In the genomic region with DNA sequence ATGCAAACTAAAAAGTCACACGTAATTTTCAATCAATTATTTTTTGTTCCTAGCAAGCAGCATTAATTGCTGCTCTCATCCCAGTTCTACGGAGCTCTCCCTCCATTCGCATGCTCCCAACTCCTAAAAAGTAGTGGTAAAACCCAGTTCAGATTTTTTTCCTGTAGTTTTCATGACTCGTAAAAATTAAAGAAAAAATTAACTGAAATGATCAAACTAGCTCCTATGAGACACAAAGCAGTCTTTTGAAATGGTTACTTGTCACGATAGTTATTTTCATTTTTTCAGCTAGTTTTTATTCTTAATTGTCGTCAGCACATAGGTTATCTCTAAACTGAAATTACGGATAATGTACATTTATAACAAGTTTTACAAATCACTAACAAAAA, we compare ENCODE assay signal across 8 cellular contexts. TPM values are rescaled to one million over a fixed set of nuclear protein-coding genes. Genes with fewer than 3 reads are reported as not detected.
DNase-seq lines count a peak whose midpoint lies in the region; ATAC-seq lines count a peak whose summit lies in the region.

No MANE protein-coding gene starts in this region.

- H3K4me3 ChIP-seq in iPS-11a (ENCODE audit: low read depth, low read length), result peak overlapping the region; percentile 100

- no peak for ATAC-seq in stimulated activated effector memory CD8-positive, alpha-beta T cell treated with anti-CD3 and anti-CD28 coated beads, Interleukin-12 subunit alpha, Interleukin-12 subunit beta, amount 100 ng/mL, for 72 hours

- H3K9me3 Mint-ChIP-seq in activated CD4-positive, alpha-beta memory T cell treated with anti-CD3 and anti-CD28 coated beads, Interleukin-2, amount 10 ng/mL, durations not matched to agents 7 days and 5 days, result no peaks in the 10 kb centered on the region
- H3K9me3 Mint-ChIP-seq in stimulated activated effector memory CD8-positive, alpha-beta T cell treated with anti-CD3 and anti-CD28 coated beads, Interleukin-12 subunit alpha, Interleukin-12 subunit beta, amount 100 ng/mL, for 72 hours, result no peaks in the 10 kb centered on the region

- CTCF ChIA-PET in activated CD4-positive, alpha-beta memory T cell treated with anti-CD3 and anti-CD28 coated beads, Interleukin-2, amount 10 ng/mL, durations not matched to agents 7 days and 5 days (lab: Charles Lee), result interaction anchor here (0.7 to 4.9 kb wide), 12 partner anchors 10 to 306 kb away, joined by 3 to 29 read pairs (median 6); a partner anchor contains a TSS

- H3K4me3 Mint-ChIP-seq in activated CD4-positive, alpha-beta memory T cell treated with anti-CD3 and anti-CD28 coated beads, Interleukin-2, amount 10 ng/mL, durations not matched to agents 7 days and 5 days, result peak overlapping the region; percentile 94
- H3K4me3 Mint-ChIP-seq in stimulated activated effector memory CD8-positive, alpha-beta T cell treated with anti-CD3 and anti-CD28 coated beads, Interleukin-12 subunit alpha, Interleukin-12 subunit beta, amount 100 ng/mL, for 72 hours, result peak overlapping the region; percentile 99

- H3K36me3 Mint-ChIP-seq in activated CD4-positive, alpha-beta memory T cell treated with anti-CD3 and anti-CD28 coated beads, Interleukin-2, amount 10 ng/mL, durations not matched to agents 7 days and 5 days (ENCODE audit: low read depth), result peaks cover 78% of the 10 kb centered on the region
- H3K36me3 Mint-ChIP-seq in stimulated activated effector memory CD8-positive, alpha-beta T cell treated with anti-CD3 and anti-CD28 coated beads, Interleukin-12 subunit alpha, Interleukin-12 subunit beta, amount 100 ng/mL, for 72 hours, result peaks cover 97% of the 10 kb centered on the region

- no peaks in the 10 kb centered on the region for H3K27me3 Mint-ChIP-seq in activated CD4-positive, alpha-beta memory T cell treated with anti-CD3 and anti-CD28 coated beads, Interleukin-2, amount 10 ng/mL, durations not matched to agents 7 days and 5 days

- H3K27ac Mint-ChIP-seq in activated CD4-positive, alpha-beta memory T cell treated with anti-CD3 and anti-CD28 coated beads, Interleukin-2, amount 10 ng/mL, durations not matched to agents 7 days and 5 days, result peak overlapping the region; percentile 98
- H3K27ac Mint-ChIP-seq in stimulated activated effector memory CD8-positive, alpha-beta T cell treated with anti-CD3 and anti-CD28 coated beads, Interleukin-12 subunit alpha, Interleukin-12 subunit beta, amount 100 ng/mL, for 72 hours, result peak overlapping the region; percentile 100

- POLR2A ChIA-PET in activated CD4-positive, alpha-beta memory T cell treated with anti-CD3 and anti-CD28 coated beads, Interleukin-2, amount 10 ng/mL, durations not matched to agents 7 days and 5 days (lab: Charles Lee), result interaction anchor here (0.7 to 13.1 kb wide), 15 partner anchors 6 to 337 kb away, joined by 3 to 406 read pairs (median 5); a partner anchor contains a TSS

- H3K4me1 Mint-ChIP-seq in activated CD4-positive, alpha-beta memory T cell treated with anti-CD3 and anti-CD28 coated beads, Interleukin-2, amount 10 ng/mL, durations not matched to agents 7 days and 5 days, result peaks cover 41% of the 10 kb centered on the region
- H3K4me1 Mint-ChIP-seq in stimulated activated effector memory CD8-positive, alpha-beta T cell treated with anti-CD3 and anti-CD28 coated beads, Interleukin-12 subunit alpha, Interleukin-12 subunit beta, amount 100 ng/mL, for 72 hours, result peaks cover 48% of the 10 kb centered on the region

- DNase-seq in DMS53 (lab: John Stamatoyannopoulos, UW), result peak; percentile 51
- DNase-seq in DMS53 treated with DMSO at 0.1 percent for 48 hours (lab: John Stamatoyannopoulos, UW; ENCODE audit: unreplicated experiment), result no peak
- no peak for DNase-seq in activated CD4-positive, alpha-beta memory T cell treated with anti-CD3 and anti-CD28 coated beads, Interleukin-2, amount 10 ng/mL, durations not matched to agents 7 days and 5 days
- peak in 1 of 2 donors; percentile 47 for DNase-seq in stimulated activated effector memory CD8-positive, alpha-beta T cell treated with anti-CD3 and anti-CD28 coated beads, Interleukin-12 subunit alpha, Interleukin-12 subunit beta, amount 100 ng/mL, for 72 hours (ENCODE audit: low spot score in 2 of 2)
- DNase-seq in NOMO-1 (lab: John Stamatoyannopoulos, UW; ENCODE audit: unreplicated experiment in 2 of 2), result no peak
- DNase-seq in SK-N-DZ (ENCODE audit: low spot score), result no peak
- no peak for DNase-seq in HuH-7.5 (ENCODE audit: low spot score)

RNA-seq across cellular contexts. Expression of a gene that starts 1.8 kb away (rescaled TPM):
- total RNA-seq in activated CD4-positive, alpha-beta memory T cell treated with anti-CD3 and anti-CD28 coated beads, Interleukin-2, amount 10 ng/mL, durations not matched to agents 7 days and 5 days, result 100 to 1,000 TPM; 696 to 705 TPM
- polyA plus RNA-seq in SK-N-DZ (2014; cell fraction: cytosol; rRNA removed), result 224 and 337 TPM in 2 replicates
- polyA plus RNA-seq in SK-N-DZ (2014; cell fraction: nucleus; rRNA removed), result 659 and 1,103 TPM in 2 replicates

RNA-seq across cellular contexts. Expression of a gene that starts 2.8 kb away (rescaled TPM):
- 100 to 1,000 TPM; 214 to 215 TPM for total RNA-seq in activated CD4-positive, alpha-beta memory T cell treated with anti-CD3 and anti-CD28 coated beads, Interleukin-2, amount 10 ng/mL, durations not matched to agents 7 days and 5 days
- 532 and 556 TPM in 2 replicates for polyA plus RNA-seq in SK-N-DZ (2014; cell fraction: cytosol; rRNA removed)
- polyA plus RNA-seq in SK-N-DZ (2014; cell fraction: nucleus; rRNA removed), result 613 and 634 TPM in 2 replicates

RNA-seq across cellular contexts. Expression of a gene that starts 46.8 kb away (rescaled TPM):
- total RNA-seq in activated CD4-positive, alpha-beta memory T cell treated with anti-CD3 and anti-CD28 coated beads, Interleukin-2, amount 10 ng/mL, durations not matched to agents 7 days and 5 days, result 10 to 100 TPM; 21.5 to 24.0 TPM
- 30.8 and 33.6 TPM in 2 replicates for polyA plus RNA-seq in SK-N-DZ (2014; cell fraction: cytosol; rRNA removed)
- polyA plus RNA-seq in SK-N-DZ (2014; cell fraction: nucleus; rRNA removed), result 19.5 and 23.0 TPM in 2 replicates
